Comparison of ENCODE assay signal across 8 cellular contexts in genomic region chrX:40100141-40100536, GRCh38. TPM values are rescaled to one million over a fixed set of nuclear protein-coding genes. Genes with fewer than 3 reads are reported as not detected.
A peak's percentile ranks its signal among the peaks of the same experiment; 100 is the strongest.
DNase-seq lines count a peak whose midpoint lies in the region; ATAC-seq and TF ChIP-seq lines count a peak whose summit lies in the region.

No MANE protein-coding gene starts in this region.

- WGBS in urinary bladder = 25% methylated on average over 21 of the region's 21 CpGs

- H3K27me3 ChIP-seq in right atrium auricular region = peaks cover 0 to 28% of the 10 kb centered on the region in 2 donors

- peak; percentile 67 for DNase-seq in Right ventricle myocardium superior
- DNase-seq in right atrium auricular region (ENCODE audit: low spot score) = no peak
- peak; percentile 50 for DNase-seq in iris pigment epithelial cell (ENCODE audit: low read depth)
- DNase-seq in stimulated activated CD4-positive, alpha-beta T cell treated with anti-CD3 and anti-CD28 coated beads, Interleukin-1b, Interleukin-23, amount 100 ng/mL, for 48 hours = no peak

- no peak for TF ChIP-seq CTCF in right atrium auricular region (IDR thresholded peaks at IDR 0.05)

- H3K9me3 ChIP-seq in right atrium auricular region = no peaks in the 10 kb centered on the region

- H3K27ac ChIP-seq in right atrium auricular region (peak overlapping the region in 1 of 2 donors; percentile 37), urinary bladder (ENCODE audit: low read depth) (peak overlapping the region; percentile 50)

- no peaks in the 10 kb centered on the region for H3K36me3 ChIP-seq in right atrium auricular region
- H3K36me3 ChIP-seq in urinary bladder (ENCODE audit: insufficient read depth) = no peaks in the 10 kb centered on the region

- H3K4me1 ChIP-seq in right atrium auricular region (peaks cover 0 to 51% of the 10 kb centered on the region in 2 donors), urinary bladder (ENCODE audit: insufficient read depth) (no peaks in the 10 kb centered on the region)

- ATAC-seq in Right ventricle myocardium superior (ENCODE audit: poor library complexity) = no peak
- peak; percentile 14; the same call in 1 of the 3 replicates for ATAC-seq in SK-N-SH treated with all-trans-retinoic acid at 6 μM for 48 hours
- ATAC-seq in GM21447 (IDR thresholded peaks at IDR 0.05; ENCODE audit: unreplicated experiment) = no peak
- ATAC-seq in HG02852 (IDR thresholded peaks at IDR 0.05; ENCODE audit: unreplicated experiment) = no peak

- H3K4me3 ChIP-seq in right atrium auricular region (no peak overlapping the region), urinary bladder (ENCODE audit: low read depth, low read length) (no peak overlapping the region)

- intact Hi-C loops in Right ventricle myocardium superior (cut with DNase I) = no loop called here

TF ChIP-seq in SK-N-SH treated with all-trans-retinoic acid at 6 μM for 48 hours, 23 proteins besides CTCF, POLR2A, EP300 and RAD21:
- TF ChIP-seq TCF4 (CRISPR knock-in tag; IDR thresholded peaks at IDR 0.05; ENCODE audit: borderline replicate concordance) (no peak), ZNF8 (CRISPR knock-in tag; IDR thresholded peaks at IDR 0.05) (no peak)

RNA-seq across cellular contexts. Expression of gene BCOR, which starts 2.4 kb away (rescaled TPM):
- total RNA-seq in Right ventricle myocardium superior (14.0 TPM), right atrium auricular region (10 to 100 TPM; 24.3 to 37.1 TPM), urinary bladder (26.5 TPM)
- 20.8 TPM for polyA plus RNA-seq in urinary bladder

Comparison
In these comparisons a context has a peak if more than half of its experiments do, and no peak if none do; other contexts are left out.
1. DNase-seq: peak in Right ventricle myocardium superior (single experiment) and iris pigment epithelial cell (single experiment); none in right atrium auricular region (single experiment) and stimulated activated CD4-positive, alpha-beta T cell treated with anti-CD3 and anti-CD28 coated beads, Interleukin-1b, Interleukin-23, amount 100 ng/mL, for 48 hours (single experiment).